Comparison of ENCODE assay signal across 16 cellular contexts in the genomic region with DNA sequence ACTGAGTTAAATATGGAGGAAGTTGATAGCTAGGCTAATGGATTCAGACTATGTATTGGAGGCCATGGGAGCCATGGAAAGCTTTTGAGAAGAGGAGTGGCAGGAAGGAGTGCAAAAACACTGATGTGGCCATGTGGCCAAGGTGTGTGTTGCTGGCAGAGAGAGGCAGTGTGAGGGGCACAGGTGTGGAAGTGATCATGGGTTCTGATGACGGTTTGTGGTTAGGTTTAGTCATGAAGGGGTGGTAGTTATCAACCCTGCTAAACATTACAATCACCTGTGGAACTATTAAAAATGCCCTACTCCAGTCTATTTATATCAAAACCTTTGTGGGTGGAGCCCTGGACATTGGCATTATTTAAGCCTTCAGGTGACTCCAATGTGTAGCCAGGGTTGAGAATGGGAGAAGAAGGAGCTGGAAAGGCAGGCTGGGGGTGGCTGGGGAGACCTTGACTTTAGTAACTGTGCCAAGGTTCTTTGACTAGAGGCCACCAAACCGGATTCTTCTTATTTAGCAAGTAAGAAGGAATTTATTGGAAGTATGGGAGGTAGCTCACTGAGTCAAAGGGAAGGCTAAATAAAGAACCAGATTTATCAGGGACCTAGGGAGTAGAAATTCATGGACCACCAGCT. TPM values are rescaled to one million over a fixed set of nuclear protein-coding genes. Genes with fewer than 3 reads are reported as not detected.
"Had no signal": no experiment of that assay in that cellular context is flagged by ENCODE, and none has a peak within 500 bp of the region (broad histone marks: within the 10 kb centered on the region; RNA-seq: fewer than 3 reads in every experiment).

No MANE protein-coding gene starts in this region.

- H2AFZ ChIP-seq: neural progenitor cell had no signal

- H3K27ac ChIP-seq: gastroesophageal sphincter, left ventricle myocardium inferior, lower lobe of right lung, neural progenitor cell, ovary, right atrium auricular region had no signal

- H3K36me3 ChIP-seq: gastroesophageal sphincter, left ventricle myocardium inferior, lower lobe of right lung, neural progenitor cell, ovary, right atrium auricular region had no signal

- H3K9me3 ChIP-seq: gastroesophageal sphincter, lower lobe of right lung, ovary, right atrium auricular region had no signal

- H3K27me3 ChIP-seq: gastroesophageal sphincter, neural progenitor cell, ovary, right atrium auricular region had no signal

- H3K9ac ChIP-seq: neural progenitor cell had no signal

- H3K4me3 ChIP-seq: gastroesophageal sphincter, left ventricle myocardium inferior, lower lobe of right lung, neural progenitor cell, ovary, right atrium auricular region had no signal

- H3K4me1 ChIP-seq: gastroesophageal sphincter, left ventricle myocardium inferior, lower lobe of right lung, neural progenitor cell, right atrium auricular region had no signal

- H3K4me2 ChIP-seq: neural progenitor cell had no signal

- ATAC-seq: effector memory CD8-positive, alpha-beta T cell; gastroesophageal sphincter; left cardiac atrium; lower lobe of right lung; natural killer cell treated with Interleukin-12 subunit alpha and Interleukin-12 subunit beta and Interleukin-15 and Interleukin-18, amount 100 ng/mL, for 72 hours had no signal

- DNase-seq: effector memory CD8-positive, alpha-beta T cell; glutamatergic neuron; left cardiac atrium; left ventricle myocardium inferior; lower lobe of right lung; mesenchymal stem cell; midbrain; nucleus accumbens; ovary; small intestine; stimulated activated CD4-positive, alpha-beta T cell treated with anti-CD3 and anti-CD28 coated beads, Interleukin-12 subunit alpha, Interleukin-12 subunit beta, amount 100 ng/mL, for 4 hours; stimulated activated naive CD4-positive, alpha-beta T cell treated with Interleukin-2 at 50 U/mL for 16 hours had no signal

RNA-seq across cellular contexts. Expression of gene GPR39, which starts 13.5 kb away (rescaled TPM):
- total RNA-seq: left ventricle myocardium inferior; natural killer cell treated with Interleukin-12 subunit alpha and Interleukin-12 subunit beta and Interleukin-15 and Interleukin-18, amount 100 ng/mL, for 72 hours had no signal
